ENCODE assay signal across 7 cellular contexts in genomic region chr11:68010058-68011041, GRCh38. TPM values are rescaled to one million over a fixed set of nuclear protein-coding genes. Genes with fewer than 3 reads are reported as not detected.
DNase-seq lines count a peak whose midpoint lies in the region; TF ChIP-seq lines count a peak whose summit lies in the region.

A gene with protein sequence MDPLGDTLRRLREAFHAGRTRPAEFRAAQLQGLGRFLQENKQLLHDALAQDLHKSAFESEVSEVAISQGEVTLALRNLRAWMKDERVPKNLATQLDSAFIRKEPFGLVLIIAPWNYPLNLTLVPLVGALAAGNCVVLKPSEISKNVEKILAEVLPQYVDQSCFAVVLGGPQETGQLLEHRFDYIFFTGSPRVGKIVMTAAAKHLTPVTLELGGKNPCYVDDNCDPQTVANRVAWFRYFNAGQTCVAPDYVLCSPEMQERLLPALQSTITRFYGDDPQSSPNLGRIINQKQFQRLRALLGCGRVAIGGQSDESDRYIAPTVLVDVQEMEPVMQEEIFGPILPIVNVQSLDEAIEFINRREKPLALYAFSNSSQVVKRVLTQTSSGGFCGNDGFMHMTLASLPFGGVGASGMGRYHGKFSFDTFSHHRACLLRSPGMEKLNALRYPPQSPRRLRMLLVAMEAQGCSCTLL (plus strand): TSS chr11:68010327. CDS start chr11:68015298, 4,971 bp downstream.

- no peaks in the 10 kb centered on the region for H3K9me3 ChIP-seq in SK-N-SH
- no peaks in the 10 kb centered on the region for H3K9me3 ChIP-seq in mononuclear cell (ENCODE audit: low read depth, low read length)
- no peaks in the 10 kb centered on the region for H3K9me3 ChIP-seq in tibial nerve

- H2AFZ ChIP-seq in SK-N-SH (ENCODE audit: low read depth) = peak within 1 kb of the TSS; percentile 73

- peaks cover 5% of the 10 kb centered on the region for H3K27me3 Mint-ChIP-seq in HFFc6 (ENCODE audit: insufficient read depth)
- H3K27me3 Mint-ChIP-seq in activated naive CD4-positive, alpha-beta T cell treated with anti-CD3 and anti-CD28 coated beads for 36 hours (ENCODE audit: low read depth) = peaks cover 4% of the 10 kb centered on the region

- TF ChIP-seq EP300 in SK-N-SH (IDR thresholded peaks at IDR 0.05; ENCODE audit: borderline replicate concordance in 1 of 2, low read depth in 1 of 2, low read length in 1 of 2) (0 out of 4 replicates have a peak, but pooled peaks of 1 of the 2 experiments have one; percentile 18), tibial nerve (IDR thresholded peaks at IDR 0.05) (peak; percentile 86 to 97)

- peaks cover 18% of the 10 kb centered on the region for H3F3A ChIP-seq in SK-N-SH (replicated peaks; ENCODE audit: insufficient read depth)

- WGBS in SK-N-SH (ENCODE audit: low lambda C conversion rate) = 46% methylated on average over 20 of the region's 33 CpGs
- 5 to 8% methylated on average over 18 to 25 of the region's 33 CpGs for WGBS in tibial nerve, 2 donors

- H3K4me1 Mint-ChIP-seq in HFFc6 (ENCODE audit: low read depth) = peaks cover 63% of the 10 kb centered on the region
- peaks cover 10% of the 10 kb centered on the region for H3K4me1 Mint-ChIP-seq in activated naive CD4-positive, alpha-beta T cell treated with anti-CD3 and anti-CD28 coated beads for 36 hours (ENCODE audit: low read depth)

- H3K27me3 ChIP-seq in SK-N-SH (ENCODE audit: insufficient read depth) (no peaks in the 10 kb centered on the region), mononuclear cell (ENCODE audit: insufficient read depth, low read length) (no peaks in the 10 kb centered on the region), tibial nerve (no peaks in the 10 kb centered on the region)

- H3K27ac ChIP-seq in SK-N-SH (ENCODE audit: low read depth in 2 of 2, low read length in 1 of 2) (peak within 1 kb of the TSS; percentile 25 to 96), epithelial cell of prostate (peak within 1 kb of the TSS; percentile 68), tibial nerve (peak within 1 kb of the TSS; percentile 93 to 98 (median 96))

- CTCF ChIA-PET in SK-N-SH (lab: Yijun Ruan, JAX) = interaction anchor here (0.9 to 1.7 kb wide), 9 partner anchors 12 to 199 kb away, joined by 3 to 7 read pairs (median 3); no protein-coding TSS in a partner anchor
- CTCF ChIA-PET in activated naive CD4-positive, alpha-beta T cell treated with anti-CD3 and anti-CD28 coated beads for 36 hours (lab: Charles Lee) = no interaction called here

- no peaks in the 10 kb centered on the region for H3K9me2 ChIP-seq in SK-N-SH

- peaks cover 5% of the 10 kb centered on the region for H3K36me3 Mint-ChIP-seq in HFFc6 (ENCODE audit: low read depth)
- no peaks in the 10 kb centered on the region for H3K36me3 Mint-ChIP-seq in activated naive CD4-positive, alpha-beta T cell treated with anti-CD3 and anti-CD28 coated beads for 36 hours (ENCODE audit: low read depth)

- H3K27ac Mint-ChIP-seq in HFFc6 = peak within 1 kb of the TSS; percentile 97
- no peak within 1 kb of the TSS for H3K27ac Mint-ChIP-seq in activated naive CD4-positive, alpha-beta T cell treated with anti-CD3 and anti-CD28 coated beads for 36 hours

- no peak for TF ChIP-seq RAD21 in SK-N-SH (IDR thresholded peaks at IDR 0.05; ENCODE audit: low read length)

- H3K9me3 Mint-ChIP-seq in HFFc6 = no peaks in the 10 kb centered on the region
- no peaks in the 10 kb centered on the region for H3K9me3 Mint-ChIP-seq in activated naive CD4-positive, alpha-beta T cell treated with anti-CD3 and anti-CD28 coated beads for 36 hours

- H3K4me2 ChIP-seq in SK-N-SH = peak within 1 kb of the TSS; percentile 81

- H3K9ac ChIP-seq in SK-N-SH = peak within 1 kb of the TSS; percentile 72

- intact Hi-C loops in activated naive CD4-positive, alpha-beta T cell treated with anti-CD3 and anti-CD28 coated beads for 36 hours (cut with micrococcal nuclease) = no loop called here

- TF ChIP-seq CTCF in HFFc6 (IDR thresholded peaks at IDR 0.05) (peak; percentile 36; the same call in 1 of the 2 replicates), SK-N-SH (IDR thresholded peaks at IDR 0.05) (no peak), tibial nerve (IDR thresholded peaks at IDR 0.05) (peak in 3 of 5 experiments; percentile 9 to 49 (median 43))

- H4K20me1 ChIP-seq in SK-N-SH (ENCODE audit: insufficient read depth) = no peaks in the 10 kb centered on the region

- no peaks in the 10 kb centered on the region for H3K36me3 ChIP-seq in SK-N-SH (replicated peaks in 1 of 2; ENCODE audit: control insufficient read depth in 1 of 2, insufficient read depth in 2 of 2, low read length in 1 of 2)
- H3K36me3 ChIP-seq in tibial nerve = peaks cover 0 to 3% (median 0%) of the 10 kb centered on the region in 3 donors

- peak within 1 kb of the TSS; percentile 2 to 18; a peak in 2 of 4 replicates for H3K4me3 ChIP-seq in SK-N-SH (ENCODE audit: low read depth in 2 of 2, low read length in 1 of 2)
- peak within 1 kb of the TSS; percentile 49 for H3K4me3 ChIP-seq in mononuclear cell (ENCODE audit: low read length)
- peak within 1 kb of the TSS; percentile 43 to 60 (median 50) for H3K4me3 ChIP-seq in tibial nerve

- peaks cover 30 to 44% of the 10 kb centered on the region in 2 experiments; a peak in 3 of 4 replicates for H3K4me1 ChIP-seq in SK-N-SH (ENCODE audit: control insufficient read depth in 1 of 2, insufficient read depth in 2 of 2, low read depth in 1 of 2, low read length in 1 of 2)
- peaks cover 78% of the 10 kb centered on the region for H3K4me1 ChIP-seq in mononuclear cell (ENCODE audit: insufficient read depth, low read length)
- H3K4me1 ChIP-seq in tibial nerve = peaks cover 0 to 77% (median 66%) of the 10 kb centered on the region in 4 donors

- peak within 1 kb of the TSS; percentile 91 for H3K4me3 Mint-ChIP-seq in HFFc6
- no peak within 1 kb of the TSS for H3K4me3 Mint-ChIP-seq in activated naive CD4-positive, alpha-beta T cell treated with anti-CD3 and anti-CD28 coated beads for 36 hours

- peak; percentile 85 for DNase-seq in HFFc6
- DNase-seq in SK-N-SH = peak; percentile 52
- no peak for DNase-seq in epithelial cell of prostate (ENCODE audit: low read depth, low spot score)
- DNase-seq in tibial nerve (ENCODE audit: low spot score in 2 of 2) = peak; percentile 88 to 97
- no peak for DNase-seq in activated T-cell treated with anti-CD3 and anti-CD28 coated beads for 4 hours
- DNase-seq in activated naive CD4-positive, alpha-beta T cell treated with anti-CD3 and anti-CD28 coated beads for 36 hours = no peak

- H3K79me2 ChIP-seq in SK-N-SH (ENCODE audit: insufficient read depth) = peaks cover 18% of the 10 kb centered on the region

- TF ChIP-seq POLR2A in tibial nerve (IDR thresholded peaks at IDR 0.05) = peak; percentile 82 to 84

- POLR2A ChIA-PET in SK-N-SH (lab: Yijun Ruan, JAX) = interaction anchor here (0.6 kb wide), 1 partner anchor 32 kb away, joined by 3 read pairs; no protein-coding TSS in a partner anchor

TF ChIP-seq in SK-N-SH, 30 proteins besides CTCF, POLR2A, EP300 and RAD21 (continues in another document):
- TF ChIP-seq, protein P1, sequence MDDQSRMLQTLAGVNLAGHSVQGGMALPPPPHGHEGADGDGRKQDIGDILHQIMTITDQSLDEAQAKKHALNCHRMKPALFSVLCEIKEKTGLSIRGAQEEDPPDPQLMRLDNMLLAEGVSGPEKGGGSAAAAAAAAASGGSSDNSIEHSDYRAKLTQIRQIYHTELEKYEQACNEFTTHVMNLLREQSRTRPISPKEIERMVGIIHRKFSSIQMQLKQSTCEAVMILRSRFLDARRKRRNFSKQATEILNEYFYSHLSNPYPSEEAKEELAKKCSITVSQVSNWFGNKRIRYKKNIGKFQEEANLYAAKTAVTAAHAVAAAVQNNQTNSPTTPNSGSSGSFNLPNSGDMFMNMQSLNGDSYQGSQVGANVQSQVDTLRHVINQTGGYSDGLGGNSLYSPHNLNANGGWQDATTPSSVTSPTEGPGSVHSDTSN (IDR thresholded peaks at IDR 0.05) = no peak
- TF ChIP-seq MXI1 (IDR thresholded peaks at IDR 0.05; ENCODE audit: low read depth, low read length) (no peak), RFX5 (IDR thresholded peaks at IDR 0.05; ENCODE audit: low read length) (no peak), RXRA (IDR thresholded peaks at IDR 0.05; ENCODE audit: borderline replicate concordance, low read depth) (peak; percentile 28; the same call in 1 of the 2 replicates), MEF2A (IDR thresholded peaks at IDR 0.05; ENCODE audit: borderline replicate concordance, low read depth) (no peak), GATA2 (CRISPR knock-in tag; IDR thresholded peaks at IDR 0.05) (no peak), SMC3 (IDR thresholded peaks at IDR 0.05; ENCODE audit: low read depth, low read length) (no peak), NRF1 (IDR thresholded peaks at IDR 0.05; ENCODE audit: low read depth, low read length) (no peak), NFIC (IDR thresholded peaks at IDR 0.05; ENCODE audit: borderline replicate concordance) (peak; percentile 79), POLR2AphosphoS5 (IDR thresholded peaks at IDR 0.05; ENCODE audit: low read depth, low read length) (peak; percentile 15; the same call in 1 of the 2 replicates), MAX (IDR thresholded peaks at IDR 0.05; ENCODE audit: low read depth) (peak; percentile 88), TCF12 (IDR thresholded peaks at IDR 0.05) (peak; percentile 42; the same call in 1 of the 2 replicates), ELF1 (IDR thresholded peaks at IDR 0.05) (no peak), JUND (IDR thresholded peaks at IDR 0.05) (no peak), TAF1 (IDR thresholded peaks at IDR 0.05; ENCODE audit: borderline replicate concordance, low read depth, low read length) (peak; percentile 50; the same call in 1 of the 2 replicates)
- TF ChIP-seq, protein P2, sequence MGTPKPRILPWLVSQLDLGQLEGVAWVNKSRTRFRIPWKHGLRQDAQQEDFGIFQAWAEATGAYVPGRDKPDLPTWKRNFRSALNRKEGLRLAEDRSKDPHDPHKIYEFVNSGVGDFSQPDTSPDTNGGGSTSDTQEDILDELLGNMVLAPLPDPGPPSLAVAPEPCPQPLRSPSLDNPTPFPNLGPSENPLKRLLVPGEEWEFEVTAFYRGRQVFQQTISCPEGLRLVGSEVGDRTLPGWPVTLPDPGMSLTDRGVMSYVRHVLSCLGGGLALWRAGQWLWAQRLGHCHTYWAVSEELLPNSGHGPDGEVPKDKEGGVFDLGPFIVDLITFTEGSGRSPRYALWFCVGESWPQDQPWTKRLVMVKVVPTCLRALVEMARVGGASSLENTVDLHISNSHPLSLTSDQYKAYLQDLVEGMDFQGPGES (IDR thresholded peaks at IDR 0.05; ENCODE audit: low read depth, low read length) = no peak

RNA-seq across cellular contexts. Expression of the gene that starts here (rescaled TPM):
- total RNA-seq in HFFc6 (2021; fragmentation: NEBNext Ultra II Directional; extraction: Animal tissue kit (Norgen Biotek cat#: 25700)) = 10 to 100 TPM; 29.5 to 47.4 (median 43.4) TPM
- polyA plus RNA-seq in SK-N-SH (2012; rRNA removed) = 14.9 and 15.9 TPM in 2 replicates
- 6.7 and 10.3 TPM in 2 replicates for polyA plus RNA-seq in SK-N-SH (2012; cell fraction: cytosol; rRNA removed)
- polyA plus RNA-seq in SK-N-SH (2012; cell fraction: nucleus; rRNA removed) = 20.7 and 23.3 TPM in 2 replicates
- total RNA-seq in mononuclear cell (19.6 TPM), tibial nerve (100 to 1,000 TPM in 1 of 4 donors, 10 to 100 TPM in 3; 80.4 to 137 (median 91.8) TPM)
- total RNA-seq in activated naive CD4-positive, alpha-beta T cell treated with anti-CD3 and anti-CD28 coated beads for 36 hours = not detected

Comparison
In these comparisons a context has a peak if more than half of its experiments do, and no peak if none do; other contexts are left out.
1. RNA of the gene that starts here (total RNA-seq): 80.4 to 137 TPM in tibial nerve, 29.5 to 47.4 TPM in HFFc6 and 19.6 TPM in mononuclear cell (single experiment); not detected in activated naive CD4-positive, alpha-beta T cell treated with anti-CD3 and anti-CD28 coated beads for 36 hours; every median in the first group is over 10 times any median in the second.
2. DNase-seq: peak in HFFc6 (single experiment), SK-N-SH (single experiment) and tibial nerve (2 of 2); none in epithelial cell of prostate (single experiment), activated T-cell treated with anti-CD3 and anti-CD28 coated beads for 4 hours (single experiment) and activated naive CD4-positive, alpha-beta T cell treated with anti-CD3 and anti-CD28 coated beads for 36 hours (single experiment).
3. Peak in every context shown above with its lines, with median percentiles within 50 percentile points of each other: H3K27ac ChIP-seq and H3K4me3 ChIP-seq.